12 cellular contexts compared by ENCODE assay signal in genomic region chr4:82833696-82834313, GRCh38. TPM values are rescaled to one million over a fixed set of nuclear protein-coding genes. Genes with fewer than 3 reads are reported as not detected.
DNase-seq lines count a peak whose midpoint lies in the region; ATAC-seq and TF ChIP-seq lines count a peak whose summit lies in the region.
"Had no signal": no experiment of that assay in that cellular context is flagged by ENCODE, and none has a peak within 500 bp of the region (broad histone marks: within the 10 kb centered on the region; RNA-seq: fewer than 3 reads in every experiment).

No MANE protein-coding gene starts in this region.

- H3K4me1 ChIP-seq in SJCRH30, result no peaks in the 10 kb centered on the region

- H3K4me1 Mint-ChIP-seq in mesothelial cell of epicardium, result peaks cover 9% of the 10 kb centered on the region
- H3K4me1 Mint-ChIP-seq: memory B cell had no signal

- DNase-seq in AG09319 (ENCODE audit: extremely low read depth, low read depth), result peak; percentile 35
- peak; percentile 79 for DNase-seq in M059J (ENCODE audit: low read depth)
- peak; percentile 89 for DNase-seq in epithelial cell of esophagus (ENCODE audit: low read depth)
- DNase-seq in mesothelial cell of epicardium (ENCODE audit: low spot score in 2 of 2, unreplicated experiment in 2 of 2), result no peak
- no peak for DNase-seq in SJCRH30
- DNase-seq in WERI-Rb-1, result no peak
- DNase-seq in OCI-M2 (lab: John Stamatoyannopoulos, UW; ENCODE audit: unreplicated experiment), result no peak
- DNase-seq: activated T-cell treated with anti-CD3 and anti-CD28 coated beads, Interleukin-2, amount 50 U/mL, for 24 hours; GOT3; substantia nigra had no signal

- no peak overlapping the region for H3K4me3 Mint-ChIP-seq in mesothelial cell of epicardium
- H3K4me3 Mint-ChIP-seq: activated T-cell treated with anti-CD3 and anti-CD28 coated beads, Interleukin-2, amount 50 U/mL, for 24 hours; memory B cell had no signal

- peak overlapping the region; percentile 28 for H3K27ac Mint-ChIP-seq in mesothelial cell of epicardium
- H3K27ac Mint-ChIP-seq: activated T-cell treated with anti-CD3 and anti-CD28 coated beads, Interleukin-2, amount 50 U/mL, for 24 hours; memory B cell had no signal

- H3K36me3 ChIP-seq in SJCRH30 (peaks cover 50% of the 10 kb centered on the region), WERI-Rb-1 (peaks cover 10% of the 10 kb centered on the region)

- H3K27ac ChIP-seq in SJCRH30, result no peak overlapping the region
- H3K27ac ChIP-seq in WERI-Rb-1, result no peak overlapping the region

- peaks cover 10% of the 10 kb centered on the region for H3K9me3 Mint-ChIP-seq in mesothelial cell of epicardium

- TF ChIP-seq CTCF in AG09319 (IDR thresholded peaks at IDR 0.05; ENCODE audit: low read depth, low read length) (no peak), epithelial cell of esophagus (IDR thresholded peaks at IDR 0.05; ENCODE audit: insufficient read depth, low read depth, low read length, missing control alignments) (peak; percentile 26), mesothelial cell of epicardium (IDR thresholded peaks at IDR 0.05; ENCODE audit: unreplicated experiment) (no peak), WERI-Rb-1 (IDR thresholded peaks at IDR 0.05; ENCODE audit: low read depth, low read length) (no peak)

- H3K4me3 ChIP-seq in epithelial cell of esophagus (ENCODE audit: low read length) (no peak overlapping the region), SJCRH30 (no peak overlapping the region), WERI-Rb-1 (ENCODE audit: low read depth, low read length) (no peak overlapping the region)

- peaks cover 48% of the 10 kb centered on the region for H3K36me3 Mint-ChIP-seq in mesothelial cell of epicardium

- no peaks in the 10 kb centered on the region for H3K27me3 Mint-ChIP-seq in mesothelial cell of epicardium (ENCODE audit: low read depth)
- H3K27me3 Mint-ChIP-seq: activated T-cell treated with anti-CD3 and anti-CD28 coated beads, Interleukin-2, amount 50 U/mL, for 24 hours; memory B cell had no signal

- ATAC-seq in GM21723 (IDR thresholded peaks at IDR 0.05; ENCODE audit: unreplicated experiment), result no peak

- H3K9me3 ChIP-seq in SJCRH30 (replicated peaks), result no peaks in the 10 kb centered on the region
- H3K9me3 ChIP-seq in WERI-Rb-1 (ENCODE audit: severe bottlenecking), result no peaks in the 10 kb centered on the region

- H3K27me3 ChIP-seq in SJCRH30 (no peaks in the 10 kb centered on the region), WERI-Rb-1 (ENCODE audit: insufficient read depth, low read depth, severe bottlenecking) (no peaks in the 10 kb centered on the region)

RNA-seq across cellular contexts. Expression of gene SCD5, which starts 35.2 kb away (rescaled TPM):
- 17.2 and 26.1 TPM in 2 replicates for total RNA-seq in M059J (2014; rRNA removed; shearing (Covaris generic))
- total RNA-seq in mesothelial cell of epicardium, result 25.7 to 27.2 TPM (median 26.1 TPM) in 3 replicates
- total RNA-seq in SJCRH30 (2014; rRNA removed; shearing (Covaris generic)), result 78.1 and 86.0 TPM in 2 replicates

RNA-seq across cellular contexts. Expression of gene SEC31A, which starts 57.1 kb away (rescaled TPM):
- 165 and 205 TPM in 2 replicates for total RNA-seq in M059J (2014; rRNA removed; shearing (Covaris generic))
- 284 to 308 TPM (median 303 TPM) in 3 replicates for total RNA-seq in mesothelial cell of epicardium
- 139 and 153 TPM in 2 replicates for total RNA-seq in SJCRH30 (2014; rRNA removed; shearing (Covaris generic))

Comparison
In these comparisons a context has a peak if more than half of its experiments do, and no peak if none do; other contexts are left out.
1. DNase-seq: peak in AG09319 (single experiment), M059J (single experiment) and epithelial cell of esophagus (single experiment); none in mesothelial cell of epicardium (0 of 2), SJCRH30 (0 of 2), WERI-Rb-1 (single experiment) and OCI-M2 (single experiment).